ENCODE assay signal across 30 cellular contexts in the genomic region with DNA sequence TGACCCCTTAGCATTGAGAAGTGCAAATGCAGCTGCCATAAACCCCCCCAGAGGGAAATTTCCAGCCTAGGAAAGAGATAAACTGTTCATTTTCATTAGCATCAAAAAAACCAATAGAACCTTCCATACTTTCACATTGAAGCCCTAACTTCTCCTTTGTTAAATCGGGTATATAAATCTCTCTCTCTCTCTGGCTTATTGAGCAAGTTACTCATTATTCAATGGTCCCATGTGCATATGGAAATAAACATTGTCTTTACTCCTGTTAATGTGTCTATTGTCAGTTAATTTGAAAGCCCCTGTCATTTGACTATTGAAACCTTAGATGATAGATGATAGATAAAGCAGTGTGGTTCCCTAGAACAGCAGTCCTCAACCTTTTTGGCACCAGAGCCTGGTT. TPM values are rescaled to one million over a fixed set of nuclear protein-coding genes. Genes with fewer than 3 reads are reported as not detected.
"Had no signal": no experiment of that assay in that cellular context is flagged by ENCODE, and none has a peak within 500 bp of the region (broad histone marks: within the 10 kb centered on the region; RNA-seq: fewer than 3 reads in every experiment).

No MANE protein-coding gene starts in this region.

- H3K9me3 ChIP-seq: stomach, suprapubic skin, testis, thoracic aorta, thyroid gland, tibial artery, tibial nerve, transverse colon, upper lobe of left lung, upper lobe of right lung, uterus, vagina had no signal

- H3K9me3 Mint-ChIP-seq: stimulated activated effector memory CD8-positive, alpha-beta T cell treated with anti-CD3 and anti-CD28 coated beads, Interleukin-12 subunit alpha, Interleukin-12 subunit beta, amount 100 ng/mL, for 72 hours; stimulated activated memory B cell treated with anti-CD40 and anti-IgM and Interleukin-4, amounts not matched to agents 10 μg/mL and 1 μg/mL and 100 μg/mL, for 72 hours; stimulated activated naive B cell treated with anti-CD40 and anti-IgM and Interleukin-4, amounts not matched to agents 10 μg/mL and 1 μg/mL and 100 μg/mL, for 72 hours; stimulated activated naive CD8-positive, alpha-beta T cell treated with anti-CD3 and anti-CD28 coated beads, Interleukin-15, amount 100 ng/mL, for 72 hours; stimulated activated naive CD8-positive, alpha-beta T cell treated with anti-CD3 and anti-CD28 coated beads, Interleukin-15, Interleukin-2, amounts not matched to agents 100 ng/mL and 50 ng/mL, for 24 hours; type B pancreatic cell had no signal

- H3K4me1 Mint-ChIP-seq: stimulated activated effector memory CD8-positive, alpha-beta T cell treated with anti-CD3 and anti-CD28 coated beads, Interleukin-12 subunit alpha, Interleukin-12 subunit beta, amount 100 ng/mL, for 72 hours; stimulated activated memory B cell treated with anti-CD40 and anti-IgM and Interleukin-4, amounts not matched to agents 10 μg/mL and 1 μg/mL and 100 μg/mL, for 72 hours; stimulated activated naive B cell treated with anti-CD40 and anti-IgM and Interleukin-4, amounts not matched to agents 10 μg/mL and 1 μg/mL and 100 μg/mL, for 72 hours; stimulated activated naive CD8-positive, alpha-beta T cell treated with anti-CD3 and anti-CD28 coated beads, Interleukin-15, amount 100 ng/mL, for 72 hours had no signal

- FAIRE-seq: urothelium cell line had no signal

- H3K36me3 Mint-ChIP-seq: stimulated activated effector memory CD8-positive, alpha-beta T cell treated with anti-CD3 and anti-CD28 coated beads, Interleukin-12 subunit alpha, Interleukin-12 subunit beta, amount 100 ng/mL, for 72 hours; stimulated activated memory B cell treated with anti-CD40 and anti-IgM and Interleukin-4, amounts not matched to agents 10 μg/mL and 1 μg/mL and 100 μg/mL, for 72 hours; stimulated activated naive B cell treated with anti-CD40 and anti-IgM and Interleukin-4, amounts not matched to agents 10 μg/mL and 1 μg/mL and 100 μg/mL, for 72 hours; type B pancreatic cell had no signal

- H3K27me3 Mint-ChIP-seq: type B pancreatic cell had no signal

- H3K4me1 ChIP-seq: stomach, suprapubic skin, testis, thyroid gland, tibial artery, tibial nerve, transverse colon, upper lobe of left lung, upper lobe of right lung, uterus, vagina had no signal

- H3K27ac ChIP-seq: stomach, suprapubic skin, testis, thoracic aorta, thyroid gland, tibial artery, tibial nerve, transverse colon, upper lobe of left lung, upper lobe of right lung, uterus, vagina had no signal

- H3K27me3 ChIP-seq: suprapubic skin, testis, thyroid gland, tibial artery, transverse colon, upper lobe of left lung, upper lobe of right lung, uterus, vagina had no signal

- DNase-seq: stimulated activated CD4-positive, alpha-beta T cell treated with anti-CD3 and anti-CD28 coated beads, Interleukin-2, amount 100 ng/mL, for 48 hours; stimulated activated CD4-positive, alpha-beta T cell treated with anti-CD3 and anti-CD28 coated beads, Interleukin-4, amount 100 ng/mL, for 1 hour; stimulated activated CD4-positive, alpha-beta T cell treated with anti-CD3 and anti-CD28 coated beads, Interleukin-4, amount 100 ng/mL, for 24 hours; stimulated activated CD4-positive, alpha-beta T cell treated with anti-CD3 and anti-CD28 coated beads, Interleukin-4, amount 100 ng/mL, for 4 hours; stimulated activated CD8-positive, alpha-beta memory T cell treated with anti-CD3 and anti-CD28 coated beads, Interleukin-4, amount 100 ng/mL, for 48 hours; stimulated activated naive B cell treated with anti-CD40 and anti-IgM and Interleukin-4, amounts not matched to agents 10 μg/mL and 1 μg/mL and 100 μg/mL, for 72 hours; stimulated activated naive CD4-positive, alpha-beta T cell treated with Interleukin-2 at 50 U/mL for 16 hours; stimulated activated naive CD8-positive, alpha-beta T cell treated with anti-CD3 and anti-CD28 coated beads, Interleukin-15, amount 100 ng/mL, for 72 hours; stimulated activated naive CD8-positive, alpha-beta T cell treated with anti-CD3 and anti-CD28 coated beads, Interleukin-15, Interleukin-2, amounts not matched to agents 100 U/mL and 50 U/mL, for 24 hours; stomach; substantia nigra; testis; thyroid gland; tibial artery; transverse colon; trophoblast cell; upper lobe of left lung; upper lobe of right lung; uterus had no signal

- H3K27ac Mint-ChIP-seq: stimulated activated effector memory CD8-positive, alpha-beta T cell treated with anti-CD3 and anti-CD28 coated beads, Interleukin-12 subunit alpha, Interleukin-12 subunit beta, amount 100 ng/mL, for 72 hours; stimulated activated memory B cell treated with anti-CD40 and anti-IgM and Interleukin-4, amounts not matched to agents 10 μg/mL and 1 μg/mL and 100 μg/mL, for 72 hours; stimulated activated naive B cell treated with anti-CD40 and anti-IgM and Interleukin-4, amounts not matched to agents 10 μg/mL and 1 μg/mL and 100 μg/mL, for 72 hours; stimulated activated naive CD8-positive, alpha-beta T cell treated with anti-CD3 and anti-CD28 coated beads, Interleukin-15, Interleukin-2, amounts not matched to agents 100 ng/mL and 50 ng/mL, for 24 hours; type B pancreatic cell had no signal

- H3K4me3 ChIP-seq: stomach, suprapubic skin, testis, thoracic aorta, thyroid gland, tibial artery, tibial nerve, transverse colon, upper lobe of left lung, upper lobe of right lung, uterus, vagina had no signal

- H3K36me3 ChIP-seq: stomach, suprapubic skin, thoracic aorta, thyroid gland, tibial artery, tibial nerve, transverse colon, upper lobe of left lung, upper lobe of right lung, uterus, vagina had no signal

- H3K4me3 Mint-ChIP-seq: stimulated activated effector memory CD8-positive, alpha-beta T cell treated with anti-CD3 and anti-CD28 coated beads, Interleukin-12 subunit alpha, Interleukin-12 subunit beta, amount 100 ng/mL, for 72 hours; stimulated activated memory B cell treated with anti-CD40 and anti-IgM and Interleukin-4, amounts not matched to agents 10 μg/mL and 1 μg/mL and 100 μg/mL, for 72 hours; stimulated activated naive B cell treated with anti-CD40 and anti-IgM and Interleukin-4, amounts not matched to agents 10 μg/mL and 1 μg/mL and 100 μg/mL, for 72 hours; stimulated activated naive CD8-positive, alpha-beta T cell treated with anti-CD3 and anti-CD28 coated beads, Interleukin-15, amount 100 ng/mL, for 72 hours; stimulated activated naive CD8-positive, alpha-beta T cell treated with anti-CD3 and anti-CD28 coated beads, Interleukin-15, Interleukin-2, amounts not matched to agents 100 ng/mL and 50 ng/mL, for 24 hours; type B pancreatic cell had no signal

RNA-seq across cellular contexts. Expression of a gene that starts 46.9 kb away (rescaled TPM):
- total RNA-seq: stomach, subcutaneous adipose tissue, suprapubic skin, thoracic aorta, thyroid gland, tibial nerve, transverse colon, upper lobe of left lung, upper lobe of right lung, ureter, vagina had no signal
